In the genomic region with DNA sequence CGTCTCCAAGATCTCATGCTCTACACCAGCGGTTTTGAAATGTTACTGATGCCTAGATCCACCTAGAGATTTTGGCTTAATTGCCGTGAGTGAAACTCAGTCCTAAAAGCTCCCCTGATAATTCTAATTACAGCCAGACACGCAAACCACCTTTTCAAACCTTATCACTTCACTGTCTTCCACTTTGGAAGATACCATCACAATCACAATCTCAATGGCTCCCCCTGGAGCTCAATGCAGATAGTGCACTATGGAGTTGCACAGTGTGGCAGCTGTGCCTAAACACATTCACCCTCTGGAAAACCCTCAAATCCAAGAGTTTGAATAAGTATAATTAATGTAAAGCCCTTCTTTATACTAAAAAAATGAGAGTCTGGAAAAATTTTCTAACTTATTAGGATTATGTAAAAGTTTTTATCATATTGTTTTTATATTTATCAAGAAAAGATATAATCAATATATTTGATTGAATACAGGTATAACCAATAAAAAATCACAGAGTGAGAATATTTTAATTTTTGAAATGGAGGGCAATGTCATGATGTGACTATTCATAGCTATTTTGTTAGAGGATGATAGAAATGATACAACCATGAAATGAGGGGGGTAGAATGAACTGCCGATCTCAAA, we compare ENCODE assay signal across 1 cellular context.
TF ChIP-seq lines count a peak whose summit lies in the region.

No MANE protein-coding gene starts in this region.

TF ChIP-seq in IMR-90, 13 proteins besides CTCF, POLR2A, EP300 and RAD21 (continued from another document):
- TF ChIP-seq, protein P1, sequence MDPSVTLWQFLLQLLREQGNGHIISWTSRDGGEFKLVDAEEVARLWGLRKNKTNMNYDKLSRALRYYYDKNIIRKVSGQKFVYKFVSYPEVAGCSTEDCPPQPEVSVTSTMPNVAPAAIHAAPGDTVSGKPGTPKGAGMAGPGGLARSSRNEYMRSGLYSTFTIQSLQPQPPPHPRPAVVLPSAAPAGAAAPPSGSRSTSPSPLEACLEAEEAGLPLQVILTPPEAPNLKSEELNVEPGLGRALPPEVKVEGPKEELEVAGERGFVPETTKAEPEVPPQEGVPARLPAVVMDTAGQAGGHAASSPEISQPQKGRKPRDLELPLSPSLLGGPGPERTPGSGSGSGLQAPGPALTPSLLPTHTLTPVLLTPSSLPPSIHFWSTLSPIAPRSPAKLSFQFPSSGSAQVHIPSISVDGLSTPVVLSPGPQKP (IDR thresholded peaks at IDR 0.05; ENCODE audit: borderline replicate concordance, low read depth, low read length) = no peak
